In the genomic region with DNA sequence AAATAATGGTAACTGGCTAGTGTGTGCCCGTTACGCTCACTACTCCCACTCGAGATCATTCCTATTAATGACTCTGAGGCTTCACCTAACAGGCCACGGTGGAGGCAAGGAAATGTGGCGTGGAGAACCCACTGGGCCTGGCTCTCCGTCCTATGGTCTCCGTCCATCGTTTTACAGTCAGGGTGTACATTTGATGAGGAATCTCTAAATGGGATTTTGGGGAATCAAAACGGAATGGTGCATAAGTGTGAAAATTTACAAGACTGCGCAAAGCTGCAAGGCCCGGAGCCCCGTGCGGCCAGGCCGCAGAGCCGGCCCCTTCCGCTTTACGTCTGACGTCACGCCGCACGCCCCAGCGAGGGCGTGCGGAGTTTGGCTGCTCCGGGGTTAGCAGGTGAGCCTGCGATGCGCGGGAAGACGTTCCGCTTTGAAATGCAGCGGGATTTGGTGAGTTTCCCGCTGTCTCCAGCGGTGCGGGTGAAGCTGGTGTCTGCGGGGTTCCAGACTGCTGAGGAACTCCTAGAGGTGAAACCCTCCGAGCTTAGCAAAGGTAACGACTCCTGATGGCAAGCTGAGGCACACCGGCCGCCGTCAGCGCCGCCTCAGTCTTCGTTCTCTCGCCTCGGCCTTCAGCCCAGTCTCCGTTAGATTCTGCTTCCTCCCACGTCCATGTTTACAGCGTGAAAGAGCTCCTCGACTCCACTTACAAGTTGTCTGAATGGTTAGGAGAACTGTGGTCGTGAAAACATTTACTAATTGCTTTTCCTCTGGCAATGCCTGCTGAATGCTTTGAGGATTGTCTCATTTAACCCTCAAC, we compare ENCODE assay signal across 8 cellular contexts. TPM values are rescaled to one million over a fixed set of nuclear protein-coding genes. Genes with fewer than 3 reads are reported as not detected.
DNase-seq lines count a peak whose midpoint lies in the region; FAIRE-seq and TF ChIP-seq lines count a peak whose summit lies in the region.

A gene (plus strand): TSS at position 364 of the 817 bp plus-strand sequence. CDS start 42 bp downstream, at position 406.

- H3K27ac Mint-ChIP-seq in H9: peak within 1 kb of the TSS; percentile 40 to 88 (median 64); a peak in 5 of 7 replicates

- H3F3A ChIP-seq in MM.1S (ENCODE audit: insufficient read depth, low read length): no peaks in the 10 kb centered on the region

- H3K4me1 ChIP-seq in H9 (ENCODE audit: insufficient read depth, low read length): no peaks in the 10 kb centered on the region
- peaks cover 12% of the 10 kb centered on the region for H3K4me1 ChIP-seq in MM.1S (ENCODE audit: low read length)
- peaks cover 16% of the 10 kb centered on the region for H3K4me1 ChIP-seq in neuron (ENCODE audit: insufficient read depth, low read length)

- H3K79me2 ChIP-seq in H9 (ENCODE audit: insufficient read depth, low read length) (no peaks in the 10 kb centered on the region), MM.1S (ENCODE audit: low read length) (peaks cover 25% of the 10 kb centered on the region)

- H3K14ac ChIP-seq in H9 (ENCODE audit: insufficient read depth, low read length): peak within 1 kb of the TSS; percentile 80; the same call in 1 of the 2 replicates

- H3K4me2 ChIP-seq in H9 (ENCODE audit: insufficient read depth, insufficient read length, low read length): peak within 1 kb of the TSS; percentile 17
- peak within 1 kb of the TSS; percentile 85 for H3K4me2 ChIP-seq in MM.1S (ENCODE audit: low read depth, low read length)

- H3K36me3 ChIP-seq in MM.1S (replicated peaks; ENCODE audit: insufficient read depth, low read length) (no peaks in the 10 kb centered on the region), neuron (ENCODE audit: insufficient read depth, low read length) (peaks cover 10% of the 10 kb centered on the region)

- no peaks in the 10 kb centered on the region for H3K9me3 Mint-ChIP-seq in H9

- H2AK5ac ChIP-seq in H9 (ENCODE audit: insufficient read length, low read length): no peak within 1 kb of the TSS

- FAIRE-seq in G401.6 (lab: Jason Lieb, UNC): peak; percentile 71

- H3K4me1 Mint-ChIP-seq in H9: peaks cover 12 to 16% of the 10 kb centered on the region in 2 experiments

- H3K9me3 ChIP-seq in H9 (ENCODE audit: control insufficient read depth, low read depth, low read length) (no peaks in the 10 kb centered on the region), MM.1S (replicated peaks; ENCODE audit: insufficient read depth, low read length) (no peaks in the 10 kb centered on the region), neuron (ENCODE audit: low read length) (no peaks in the 10 kb centered on the region)

- no peak within 1 kb of the TSS for H2BK12ac ChIP-seq in H9 (ENCODE audit: insufficient read length, low read depth, low read length)

- H3K27me3 ChIP-seq in H9 (ENCODE audit: insufficient read depth, low read length): no peaks in the 10 kb centered on the region
- H3K27me3 ChIP-seq in MM.1S (replicated peaks; ENCODE audit: insufficient read depth, low read length): no peaks in the 10 kb centered on the region
- no peaks in the 10 kb centered on the region for H3K27me3 ChIP-seq in neuron (ENCODE audit: insufficient read depth, low read length)

- H3K36me3 Mint-ChIP-seq in H9 (ENCODE audit: insufficient read depth in 1 of 3, low read depth in 3 of 3): 0 out of 7 replicates have a peak, but pooled peaks cover 0 to 4% (median 0%) of the 10 kb centered on the region in 3 experiments

- TF ChIP-seq CTCF in H9 (conservative IDR thresholded peaks at IDR 0.05) (no peak; the same call in 2 of the 3 replicates), MM.1S (IDR thresholded peaks at IDR 0.05; ENCODE audit: low read length) (no peak)

- H3K4me3 Mint-ChIP-seq in H9: peak within 1 kb of the TSS; percentile 67 to 73

- H2BK120ac ChIP-seq in H9 (ENCODE audit: low read depth, low read length, poor library complexity, severe bottlenecking): no peak within 1 kb of the TSS

- H3K27ac ChIP-seq in H9 (ENCODE audit: insufficient read length, low read depth, low read length) (no peak within 1 kb of the TSS), MM.1S (ENCODE audit: low read length) (peak within 1 kb of the TSS; percentile 53; the same call in 1 of the 2 replicates)

- DNase-seq in H9: peak; percentile 85
- peak; percentile 92 for DNase-seq in MM.1S
- DNase-seq in SK-MEL-5 (ENCODE audit: low read depth, low spot score): peak; percentile 94
- peak; percentile 50 to 77 (median 70) for DNase-seq in activated naive CD4-positive, alpha-beta T cell (lab: John Stamatoyannopoulos, UW)
- peak; percentile 72 for DNase-seq in foreskin melanocyte
- peak; percentile 66 for DNase-seq in stromal cell of bone marrow (ENCODE audit: low read depth)

- H2BK5ac ChIP-seq in H9 (ENCODE audit: insufficient read length, low read length): no peak within 1 kb of the TSS

- H4K5ac ChIP-seq in H9 (ENCODE audit: insufficient read length, low read depth, low read length): no peak within 1 kb of the TSS

- H3K18ac ChIP-seq in H9 (ENCODE audit: insufficient read length, low read depth, low read length): peak within 1 kb of the TSS; percentile 59

- H3K79me1 ChIP-seq in H9 (ENCODE audit: insufficient read depth, low read depth, low read length, poor library complexity, severe bottlenecking): no peaks in the 10 kb centered on the region

- H4K8ac ChIP-seq in H9 (replicated peaks; ENCODE audit: insufficient read length, low read depth, low read length): no peak within 1 kb of the TSS

- no CpG with 5 or more reads among the region's 50 CpGs for WGBS in H9 (ENCODE audit: extremely low coverage, insufficient read length, low lambda C conversion rate)

- H3K23ac ChIP-seq in H9 (ENCODE audit: insufficient read length, low read depth, low read length): no peak within 1 kb of the TSS

- in situ Hi-C loops in SK-MEL-5 (cut with HindIII; ENCODE audit: low pct_unique_long_range_greater_than_20kb, low sequenced_read_pairs): no loop called here

- no peaks in the 10 kb centered on the region for H4K20me1 ChIP-seq in H9 (ENCODE audit: control insufficient read depth, insufficient read depth, insufficient read length)
- H4K20me1 ChIP-seq in MM.1S (ENCODE audit: insufficient read depth, low read length): no peaks in the 10 kb centered on the region

- no peaks in the 10 kb centered on the region for H3K23me2 ChIP-seq in H9 (ENCODE audit: insufficient read length, low read depth, low read length, poor library complexity, severe bottlenecking)

- no peak within 1 kb of the TSS for H3K56ac ChIP-seq in H9 (ENCODE audit: insufficient read length, low read depth, low read length)

- H2AFZ ChIP-seq in H9 (ENCODE audit: low read length) (no peak within 1 kb of the TSS), MM.1S (ENCODE audit: low read length) (peak within 1 kb of the TSS; percentile 98), neuron (ENCODE audit: low read depth, low read length) (peak within 1 kb of the TSS; percentile 90)

- H3K9me2 ChIP-seq in MM.1S (replicated peaks; ENCODE audit: insufficient read depth, low read length): no peaks in the 10 kb centered on the region

- H4K91ac ChIP-seq in H9 (ENCODE audit: insufficient read length, low read depth, low read length): no peak within 1 kb of the TSS

- 0 out of 2 replicates have a peak, but pooled peaks cover 5% of the 10 kb centered on the region for H3K27me3 Mint-ChIP-seq in H9 (ENCODE audit: low read depth)

- H3K4me3 ChIP-seq in MM.1S (ENCODE audit: low read length): peak within 1 kb of the TSS; percentile 67
- H3K4me3 ChIP-seq in neuron (ENCODE audit: low read length): peak within 1 kb of the TSS; percentile 76

- H2BK15ac ChIP-seq in H9 (ENCODE audit: low read depth, low read length): no peak within 1 kb of the TSS

- H3T11ph ChIP-seq in H9 (ENCODE audit: low read length): no peak within 1 kb of the TSS

- H3K4ac ChIP-seq in H9 (ENCODE audit: low read depth, low read length): no peak within 1 kb of the TSS

- H2BK20ac ChIP-seq in H9 (ENCODE audit: low read depth, low read length, poor library complexity, severe bottlenecking): no peak within 1 kb of the TSS

- H3K9ac ChIP-seq in H9 (ENCODE audit: extremely low read depth, insufficient read length, low read length) (peak within 1 kb of the TSS; percentile 32), MM.1S (ENCODE audit: low read length) (peak within 1 kb of the TSS; percentile 72)

RNA-seq across cellular contexts. Expression of the gene that starts here (rescaled TPM):
- total RNA-seq in H9 (2021): 11.3 and 16.3 TPM in 2 replicates
- total RNA-seq in SK-MEL-5 (2014; rRNA removed; shearing (Covaris generic)): 69.6 and 80.3 TPM in 2 replicates
- 69.4 and 69.8 TPM in 2 replicates for polyA plus RNA-seq in SK-MEL-5 (2015; cell fraction: cytosol; rRNA removed)
- 36.8 and 45.0 TPM in 2 replicates for polyA plus RNA-seq in SK-MEL-5 (2015; cell fraction: nucleus; rRNA removed)
